ENCODE assay signal across 1 cellular context in the genomic region with DNA sequence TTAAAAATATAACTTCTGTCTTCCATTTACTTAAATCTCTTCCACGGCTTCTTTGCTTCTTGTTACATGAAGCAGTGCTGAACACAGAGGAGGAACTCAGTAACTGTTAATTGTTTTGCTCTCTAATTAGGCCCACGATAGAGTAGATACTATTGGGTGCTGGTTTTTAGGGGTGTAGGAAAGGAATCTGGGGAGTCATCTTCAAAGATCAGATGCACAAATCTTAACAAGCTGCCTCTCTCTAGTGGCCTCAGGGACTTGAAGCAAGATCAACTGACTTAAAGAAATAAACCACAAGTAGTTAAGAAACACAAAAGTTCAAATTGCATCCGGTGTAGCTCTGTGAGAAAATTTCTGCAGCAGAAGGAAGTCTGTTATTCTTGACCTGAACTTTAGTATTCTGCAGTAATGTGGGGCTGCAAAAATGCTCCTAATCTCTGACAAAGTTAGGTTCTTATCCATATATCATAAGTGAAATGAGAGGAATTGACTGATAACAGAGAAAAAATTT.
TF ChIP-seq lines count a peak whose summit lies in the region.

No MANE protein-coding gene starts in this region.

TF ChIP-seq in GM12878, 131 proteins besides CTCF, POLR2A, EP300 and RAD21 (continued from another document and continues in another):
- TF ChIP-seq EGR1 (IDR thresholded peaks at IDR 0.05; ENCODE audit: borderline replicate concordance in 1 of 2, low read depth in 2 of 2, low read length in 2 of 2) (no peak), IKZF1 (conservative IDR thresholded peaks at IDR 0.05) (no peak), WRNIP1 (IDR thresholded peaks at IDR 0.05; ENCODE audit: borderline replicate concordance, low read depth, low read length) (no peak), TCF12 (IDR thresholded peaks at IDR 0.05; ENCODE audit: low read depth, low read length) (no peak), PAX5 (IDR thresholded peaks at IDR 0.05; ENCODE audit: borderline replicate concordance, low read depth, low read length) (no peak), POU2F2 (IDR thresholded peaks at IDR 0.05; ENCODE audit: borderline replicate concordance, low read depth, low read length) (no peak), SREBF1 (IDR thresholded peaks at IDR 0.05; ENCODE audit: low read length) (no peak), NFYA (IDR thresholded peaks at IDR 0.05; ENCODE audit: borderline replicate concordance, low read depth, low read length) (no peak), MEF2A (IDR thresholded peaks at IDR 0.05; ENCODE audit: insufficient read depth, low read depth, low read length) (no peak), EZH2 (IDR thresholded peaks at IDR 0.05; ENCODE audit: borderline replicate concordance, control insufficient read depth, low read depth, low read length) (no peak), KLF5 (IDR thresholded peaks at IDR 0.05; ENCODE audit: partially characterized antibody) (no peak), BACH1 (IDR thresholded peaks at IDR 0.05; ENCODE audit: borderline replicate concordance) (no peak), SIX5 (IDR thresholded peaks at IDR 0.05; ENCODE audit: low read depth, low read length, severe bottlenecking) (no peak), GABPA (IDR thresholded peaks at IDR 0.05; ENCODE audit: low read depth) (no peak), SPI1 (IDR thresholded peaks at IDR 0.05; ENCODE audit: borderline replicate concordance, insufficient read depth, low read depth, low read length) (no peak), SMAD5 (IDR thresholded peaks at IDR 0.05; ENCODE audit: low read depth) (no peak), RFX5 (IDR thresholded peaks at IDR 0.05; ENCODE audit: low read depth, low read length) (no peak), BHLHE40 (IDR thresholded peaks at IDR 0.05; ENCODE audit: borderline replicate concordance in 1 of 2, low read depth in 2 of 2, low read length in 1 of 2) (no peak), HDAC6 (IDR thresholded peaks at IDR 0.05; ENCODE audit: unreplicated experiment) (no peak), HDAC2 (IDR thresholded peaks at IDR 0.05) (no peak), ASH2L (IDR thresholded peaks at IDR 0.05; ENCODE audit: borderline replicate concordance, low read depth) (no peak), TCF7 (IDR thresholded peaks at IDR 0.05; ENCODE audit: borderline replicate concordance) (no peak), TCF3 (IDR thresholded peaks at IDR 0.05; ENCODE audit: borderline replicate concordance, insufficient read depth, low read depth, low read length) (no peak), MYC (IDR thresholded peaks at IDR 0.05; ENCODE audit: insufficient read depth, insufficient read length, insufficient replicate concordance, low read length, severe bottlenecking) (no peak), ATF7 (IDR thresholded peaks at IDR 0.05; ENCODE audit: low read depth) (no peak; the same call in 1 of the 2 replicates)
- TF ChIP-seq, protein P1, sequence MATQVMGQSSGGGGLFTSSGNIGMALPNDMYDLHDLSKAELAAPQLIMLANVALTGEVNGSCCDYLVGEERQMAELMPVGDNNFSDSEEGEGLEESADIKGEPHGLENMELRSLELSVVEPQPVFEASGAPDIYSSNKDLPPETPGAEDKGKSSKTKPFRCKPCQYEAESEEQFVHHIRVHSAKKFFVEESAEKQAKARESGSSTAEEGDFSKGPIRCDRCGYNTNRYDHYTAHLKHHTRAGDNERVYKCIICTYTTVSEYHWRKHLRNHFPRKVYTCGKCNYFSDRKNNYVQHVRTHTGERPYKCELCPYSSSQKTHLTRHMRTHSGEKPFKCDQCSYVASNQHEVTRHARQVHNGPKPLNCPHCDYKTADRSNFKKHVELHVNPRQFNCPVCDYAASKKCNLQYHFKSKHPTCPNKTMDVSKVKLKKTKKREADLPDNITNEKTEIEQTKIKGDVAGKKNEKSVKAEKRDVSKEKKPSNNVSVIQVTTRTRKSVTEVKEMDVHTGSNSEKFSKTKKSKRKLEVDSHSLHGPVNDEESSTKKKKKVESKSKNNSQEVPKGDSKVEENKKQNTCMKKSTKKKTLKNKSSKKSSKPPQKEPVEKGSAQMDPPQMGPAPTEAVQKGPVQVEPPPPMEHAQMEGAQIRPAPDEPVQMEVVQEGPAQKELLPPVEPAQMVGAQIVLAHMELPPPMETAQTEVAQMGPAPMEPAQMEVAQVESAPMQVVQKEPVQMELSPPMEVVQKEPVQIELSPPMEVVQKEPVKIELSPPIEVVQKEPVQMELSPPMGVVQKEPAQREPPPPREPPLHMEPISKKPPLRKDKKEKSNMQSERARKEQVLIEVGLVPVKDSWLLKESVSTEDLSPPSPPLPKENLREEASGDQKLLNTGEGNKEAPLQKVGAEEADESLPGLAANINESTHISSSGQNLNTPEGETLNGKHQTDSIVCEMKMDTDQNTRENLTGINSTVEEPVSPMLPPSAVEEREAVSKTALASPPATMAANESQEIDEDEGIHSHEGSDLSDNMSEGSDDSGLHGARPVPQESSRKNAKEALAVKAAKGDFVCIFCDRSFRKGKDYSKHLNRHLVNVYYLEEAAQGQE (IDR thresholded peaks at IDR 0.05; ENCODE audit: low read depth, low read length) = no peak
- TF ChIP-seq, protein P2, sequence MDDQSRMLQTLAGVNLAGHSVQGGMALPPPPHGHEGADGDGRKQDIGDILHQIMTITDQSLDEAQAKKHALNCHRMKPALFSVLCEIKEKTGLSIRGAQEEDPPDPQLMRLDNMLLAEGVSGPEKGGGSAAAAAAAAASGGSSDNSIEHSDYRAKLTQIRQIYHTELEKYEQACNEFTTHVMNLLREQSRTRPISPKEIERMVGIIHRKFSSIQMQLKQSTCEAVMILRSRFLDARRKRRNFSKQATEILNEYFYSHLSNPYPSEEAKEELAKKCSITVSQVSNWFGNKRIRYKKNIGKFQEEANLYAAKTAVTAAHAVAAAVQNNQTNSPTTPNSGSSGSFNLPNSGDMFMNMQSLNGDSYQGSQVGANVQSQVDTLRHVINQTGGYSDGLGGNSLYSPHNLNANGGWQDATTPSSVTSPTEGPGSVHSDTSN (IDR thresholded peaks at IDR 0.05; ENCODE audit: insufficient replicate concordance, low read depth, low read length) = no peak
- TF ChIP-seq, protein P3, sequence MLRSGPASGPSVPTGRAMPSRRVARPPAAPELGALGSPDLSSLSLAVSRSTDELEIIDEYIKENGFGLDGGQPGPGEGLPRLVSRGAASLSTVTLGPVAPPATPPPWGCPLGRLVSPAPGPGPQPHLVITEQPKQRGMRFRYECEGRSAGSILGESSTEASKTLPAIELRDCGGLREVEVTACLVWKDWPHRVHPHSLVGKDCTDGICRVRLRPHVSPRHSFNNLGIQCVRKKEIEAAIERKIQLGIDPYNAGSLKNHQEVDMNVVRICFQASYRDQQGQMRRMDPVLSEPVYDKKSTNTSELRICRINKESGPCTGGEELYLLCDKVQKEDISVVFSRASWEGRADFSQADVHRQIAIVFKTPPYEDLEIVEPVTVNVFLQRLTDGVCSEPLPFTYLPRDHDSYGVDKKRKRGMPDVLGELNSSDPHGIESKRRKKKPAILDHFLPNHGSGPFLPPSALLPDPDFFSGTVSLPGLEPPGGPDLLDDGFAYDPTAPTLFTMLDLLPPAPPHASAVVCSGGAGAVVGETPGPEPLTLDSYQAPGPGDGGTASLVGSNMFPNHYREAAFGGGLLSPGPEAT (IDR thresholded peaks at IDR 0.05; ENCODE audit: low read depth) = no peak
- TF ChIP-seq, protein P4, sequence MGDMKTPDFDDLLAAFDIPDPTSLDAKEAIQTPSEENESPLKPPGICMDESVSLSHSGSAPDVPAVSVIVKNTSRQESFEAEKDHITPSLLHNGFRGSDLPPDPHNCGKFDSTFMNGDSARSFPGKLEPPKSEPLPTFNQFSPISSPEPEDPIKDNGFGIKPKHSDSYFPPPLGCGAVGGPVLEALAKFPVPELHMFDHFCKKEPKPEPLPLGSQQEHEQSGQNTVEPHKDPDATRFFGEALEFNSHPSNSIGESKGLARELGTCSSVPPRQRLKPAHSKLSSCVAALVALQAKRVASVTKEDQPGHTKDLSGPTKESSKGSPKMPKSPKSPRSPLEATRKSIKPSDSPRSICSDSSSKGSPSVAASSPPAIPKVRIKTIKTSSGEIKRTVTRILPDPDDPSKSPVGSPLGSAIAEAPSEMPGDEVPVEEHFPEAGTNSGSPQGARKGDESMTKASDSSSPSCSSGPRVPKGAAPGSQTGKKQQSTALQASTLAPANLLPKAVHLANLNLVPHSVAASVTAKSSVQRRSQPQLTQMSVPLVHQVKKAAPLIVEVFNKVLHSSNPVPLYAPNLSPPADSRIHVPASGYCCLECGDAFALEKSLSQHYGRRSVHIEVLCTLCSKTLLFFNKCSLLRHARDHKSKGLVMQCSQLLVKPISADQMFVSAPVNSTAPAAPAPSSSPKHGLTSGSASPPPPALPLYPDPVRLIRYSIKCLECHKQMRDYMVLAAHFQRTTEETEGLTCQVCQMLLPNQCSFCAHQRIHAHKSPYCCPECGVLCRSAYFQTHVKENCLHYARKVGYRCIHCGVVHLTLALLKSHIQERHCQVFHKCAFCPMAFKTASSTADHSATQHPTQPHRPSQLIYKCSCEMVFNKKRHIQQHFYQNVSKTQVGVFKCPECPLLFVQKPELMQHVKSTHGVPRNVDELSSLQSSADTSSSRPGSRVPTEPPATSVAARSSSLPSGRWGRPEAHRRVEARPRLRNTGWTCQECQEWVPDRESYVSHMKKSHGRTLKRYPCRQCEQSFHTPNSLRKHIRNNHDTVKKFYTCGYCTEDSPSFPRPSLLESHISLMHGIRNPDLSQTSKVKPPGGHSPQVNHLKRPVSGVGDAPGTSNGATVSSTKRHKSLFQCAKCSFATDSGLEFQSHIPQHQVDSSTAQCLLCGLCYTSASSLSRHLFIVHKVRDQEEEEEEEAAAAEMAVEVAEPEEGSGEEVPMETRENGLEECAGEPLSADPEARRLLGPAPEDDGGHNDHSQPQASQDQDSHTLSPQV (IDR thresholded peaks at IDR 0.05) = 0 out of 2 replicates have a peak, but pooled peaks have one; percentile 14
- TF ChIP-seq, protein P5, sequence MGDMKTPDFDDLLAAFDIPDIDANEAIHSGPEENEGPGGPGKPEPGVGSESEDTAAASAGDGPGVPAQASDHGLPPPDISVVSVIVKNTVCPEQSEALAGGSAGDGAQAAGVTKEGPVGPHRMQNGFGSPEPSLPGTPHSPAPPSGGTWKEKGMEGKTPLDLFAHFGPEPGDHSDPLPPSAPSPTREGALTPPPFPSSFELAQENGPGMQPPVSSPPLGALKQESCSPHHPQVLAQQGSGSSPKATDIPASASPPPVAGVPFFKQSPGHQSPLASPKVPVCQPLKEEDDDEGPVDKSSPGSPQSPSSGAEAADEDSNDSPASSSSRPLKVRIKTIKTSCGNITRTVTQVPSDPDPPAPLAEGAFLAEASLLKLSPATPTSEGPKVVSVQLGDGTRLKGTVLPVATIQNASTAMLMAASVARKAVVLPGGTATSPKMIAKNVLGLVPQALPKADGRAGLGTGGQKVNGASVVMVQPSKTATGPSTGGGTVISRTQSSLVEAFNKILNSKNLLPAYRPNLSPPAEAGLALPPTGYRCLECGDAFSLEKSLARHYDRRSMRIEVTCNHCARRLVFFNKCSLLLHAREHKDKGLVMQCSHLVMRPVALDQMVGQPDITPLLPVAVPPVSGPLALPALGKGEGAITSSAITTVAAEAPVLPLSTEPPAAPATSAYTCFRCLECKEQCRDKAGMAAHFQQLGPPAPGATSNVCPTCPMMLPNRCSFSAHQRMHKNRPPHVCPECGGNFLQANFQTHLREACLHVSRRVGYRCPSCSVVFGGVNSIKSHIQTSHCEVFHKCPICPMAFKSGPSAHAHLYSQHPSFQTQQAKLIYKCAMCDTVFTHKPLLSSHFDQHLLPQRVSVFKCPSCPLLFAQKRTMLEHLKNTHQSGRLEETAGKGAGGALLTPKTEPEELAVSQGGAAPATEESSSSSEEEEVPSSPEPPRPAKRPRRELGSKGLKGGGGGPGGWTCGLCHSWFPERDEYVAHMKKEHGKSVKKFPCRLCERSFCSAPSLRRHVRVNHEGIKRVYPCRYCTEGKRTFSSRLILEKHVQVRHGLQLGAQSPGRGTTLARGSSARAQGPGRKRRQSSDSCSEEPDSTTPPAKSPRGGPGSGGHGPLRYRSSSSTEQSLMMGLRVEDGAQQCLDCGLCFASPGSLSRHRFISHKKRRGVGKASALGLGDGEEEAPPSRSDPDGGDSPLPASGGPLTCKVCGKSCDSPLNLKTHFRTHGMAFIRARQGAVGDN (IDR thresholded peaks at IDR 0.05) = peak; percentile 58
- TF ChIP-seq, protein P6, sequence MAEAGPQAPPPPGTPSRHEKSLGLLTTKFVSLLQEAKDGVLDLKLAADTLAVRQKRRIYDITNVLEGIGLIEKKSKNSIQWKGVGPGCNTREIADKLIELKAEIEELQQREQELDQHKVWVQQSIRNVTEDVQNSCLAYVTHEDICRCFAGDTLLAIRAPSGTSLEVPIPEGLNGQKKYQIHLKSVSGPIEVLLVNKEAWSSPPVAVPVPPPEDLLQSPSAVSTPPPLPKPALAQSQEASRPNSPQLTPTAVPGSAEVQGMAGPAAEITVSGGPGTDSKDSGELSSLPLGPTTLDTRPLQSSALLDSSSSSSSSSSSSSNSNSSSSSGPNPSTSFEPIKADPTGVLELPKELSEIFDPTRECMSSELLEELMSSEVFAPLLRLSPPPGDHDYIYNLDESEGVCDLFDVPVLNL (IDR thresholded peaks at IDR 0.05; ENCODE audit: low read depth, low read length) = no peak
- TF ChIP-seq, protein P7, sequence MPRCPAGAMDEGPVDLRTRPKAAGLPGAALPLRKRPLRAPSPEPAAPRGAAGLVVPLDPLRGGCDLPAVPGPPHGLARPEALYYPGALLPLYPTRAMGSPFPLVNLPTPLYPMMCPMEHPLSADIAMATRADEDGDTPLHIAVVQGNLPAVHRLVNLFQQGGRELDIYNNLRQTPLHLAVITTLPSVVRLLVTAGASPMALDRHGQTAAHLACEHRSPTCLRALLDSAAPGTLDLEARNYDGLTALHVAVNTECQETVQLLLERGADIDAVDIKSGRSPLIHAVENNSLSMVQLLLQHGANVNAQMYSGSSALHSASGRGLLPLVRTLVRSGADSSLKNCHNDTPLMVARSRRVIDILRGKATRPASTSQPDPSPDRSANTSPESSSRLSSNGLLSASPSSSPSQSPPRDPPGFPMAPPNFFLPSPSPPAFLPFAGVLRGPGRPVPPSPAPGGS (IDR thresholded peaks at IDR 0.05; ENCODE audit: borderline replicate concordance, insufficient read depth, low read depth, low read length, poor library complexity, severe bottlenecking) = no peak
- TF ChIP-seq, protein P8, sequence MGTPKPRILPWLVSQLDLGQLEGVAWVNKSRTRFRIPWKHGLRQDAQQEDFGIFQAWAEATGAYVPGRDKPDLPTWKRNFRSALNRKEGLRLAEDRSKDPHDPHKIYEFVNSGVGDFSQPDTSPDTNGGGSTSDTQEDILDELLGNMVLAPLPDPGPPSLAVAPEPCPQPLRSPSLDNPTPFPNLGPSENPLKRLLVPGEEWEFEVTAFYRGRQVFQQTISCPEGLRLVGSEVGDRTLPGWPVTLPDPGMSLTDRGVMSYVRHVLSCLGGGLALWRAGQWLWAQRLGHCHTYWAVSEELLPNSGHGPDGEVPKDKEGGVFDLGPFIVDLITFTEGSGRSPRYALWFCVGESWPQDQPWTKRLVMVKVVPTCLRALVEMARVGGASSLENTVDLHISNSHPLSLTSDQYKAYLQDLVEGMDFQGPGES (IDR thresholded peaks at IDR 0.05) = no peak
- TF ChIP-seq, protein P9, sequence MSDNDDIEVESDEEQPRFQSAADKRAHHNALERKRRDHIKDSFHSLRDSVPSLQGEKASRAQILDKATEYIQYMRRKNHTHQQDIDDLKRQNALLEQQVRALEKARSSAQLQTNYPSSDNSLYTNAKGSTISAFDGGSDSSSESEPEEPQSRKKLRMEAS (IDR thresholded peaks at IDR 0.05; ENCODE audit: low read depth, low read length) = no peak
- TF ChIP-seq, protein P10, sequence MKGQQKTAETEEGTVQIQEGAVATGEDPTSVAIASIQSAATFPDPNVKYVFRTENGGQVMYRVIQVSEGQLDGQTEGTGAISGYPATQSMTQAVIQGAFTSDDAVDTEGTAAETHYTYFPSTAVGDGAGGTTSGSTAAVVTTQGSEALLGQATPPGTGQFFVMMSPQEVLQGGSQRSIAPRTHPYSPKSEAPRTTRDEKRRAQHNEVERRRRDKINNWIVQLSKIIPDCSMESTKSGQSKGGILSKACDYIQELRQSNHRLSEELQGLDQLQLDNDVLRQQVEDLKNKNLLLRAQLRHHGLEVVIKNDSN (IDR thresholded peaks at IDR 0.05; ENCODE audit: borderline replicate concordance, extremely low read length, insufficient read depth, low read depth, low read length) = no peak
